Comparison of ENCODE assay signal across 10 cellular contexts in the genomic region with DNA sequence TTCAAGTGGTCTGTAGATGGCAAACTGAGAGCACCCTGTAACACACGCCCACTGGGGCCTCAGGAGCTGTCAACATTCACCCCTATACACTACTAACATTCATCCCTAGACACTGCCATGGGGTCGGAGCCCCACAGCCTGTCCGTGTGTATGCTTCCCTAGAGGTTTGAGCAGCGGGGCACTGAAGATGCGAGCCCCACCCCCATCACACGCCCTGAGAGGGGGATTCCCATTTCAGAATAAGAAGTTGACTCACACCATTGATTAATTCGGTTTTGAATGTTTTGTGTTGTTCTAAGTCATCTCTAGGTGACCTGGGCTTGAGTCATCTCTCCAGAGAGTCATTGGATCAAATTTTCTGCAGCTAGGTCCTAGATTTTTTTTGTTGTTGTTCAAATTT.
A peak's percentile ranks its signal among the peaks of the same experiment; 100 is the strongest.
DNase-seq lines count a peak whose midpoint lies in the region; ATAC-seq and TF ChIP-seq lines count a peak whose summit lies in the region.
"Had no signal": no experiment of that assay in that cellular context is flagged by ENCODE, and none has a peak within 500 bp of the region (broad histone marks: within the 10 kb centered on the region; RNA-seq: fewer than 3 reads in every experiment).

No MANE protein-coding gene starts in this region.

- peak overlapping the region; percentile 33 for H3K27ac Mint-ChIP-seq in activated T-cell treated with anti-CD3 and anti-CD28 coated beads, Interleukin-2, amount 50 U/mL, for 24 hours

- ATAC-seq in HG03342 (IDR thresholded peaks at IDR 0.05; ENCODE audit: unreplicated experiment) = peak; percentile 71
- ATAC-seq: K562 had no signal

- no peaks in the 10 kb centered on the region for H3K9me3 Mint-ChIP-seq in activated T-cell treated with anti-CD3 and anti-CD28 coated beads, Interleukin-2, amount 50 U/mL, for 24 hours

- peak overlapping the region; percentile 18 for H3K4me3 Mint-ChIP-seq in activated T-cell treated with anti-CD3 and anti-CD28 coated beads, Interleukin-2, amount 50 U/mL, for 24 hours

- H3K4me3 ChIP-seq in coronary artery = no peak overlapping the region
- H3K4me3 ChIP-seq: K562 had no signal

- H3K27me3 Mint-ChIP-seq in activated T-cell treated with anti-CD3 and anti-CD28 coated beads, Interleukin-2, amount 50 U/mL, for 24 hours = peaks cover 16% of the 10 kb centered on the region

- H3K27ac ChIP-seq in coronary artery = no peak overlapping the region
- H3K27ac ChIP-seq: VCaP had no signal

- peaks cover 28% of the 10 kb centered on the region for H3K4me1 Mint-ChIP-seq in activated T-cell treated with anti-CD3 and anti-CD28 coated beads, Interleukin-2, amount 50 U/mL, for 24 hours (ENCODE audit: low read depth)

- no peak for TF ChIP-seq CTCF in coronary artery (IDR thresholded peaks at IDR 0.05)

- peak; percentile 32 for DNase-seq in GM04504 (ENCODE audit: low read depth)
- peak; percentile 71 for DNase-seq in activated T-cell treated with anti-CD3 and anti-CD28 coated beads, Interleukin-2, amount 50 U/mL, for 24 hours
- DNase-seq in stimulated activated CD4-positive, alpha-beta T cell treated with anti-CD3 and anti-CD28 coated beads, Interleukin-12 subunit alpha, Interleukin-12 subunit beta, amount 100 ng/mL, for 24 hours (ENCODE audit: low read depth in 2 of 2) = peak; percentile 33 to 56
- DNase-seq in NAMALWA (ENCODE audit: low spot score) = no peak
- no peak for DNase-seq in HUDEP-2 (lab: John Stamatoyannopoulos, UW; ENCODE audit: unreplicated experiment in 76 of 76)
- DNase-seq in NK-92 (lab: John Stamatoyannopoulos, UW; ENCODE audit: unreplicated experiment) = no peak
- DNase-seq in coronary artery (ENCODE audit: low spot score) = no peak

- H3K36me3 Mint-ChIP-seq in activated T-cell treated with anti-CD3 and anti-CD28 coated beads, Interleukin-2, amount 50 U/mL, for 24 hours (ENCODE audit: low read depth) = no peaks in the 10 kb centered on the region

Comparison
In these comparisons a context has a peak if more than half of its experiments do, and no peak if none do; other contexts are left out.
1. DNase-seq: peak in GM04504 (single experiment), activated T-cell treated with anti-CD3 and anti-CD28 coated beads, Interleukin-2, amount 50 U/mL, for 24 hours (single experiment) and stimulated activated CD4-positive, alpha-beta T cell treated with anti-CD3 and anti-CD28 coated beads, Interleukin-12 subunit alpha, Interleukin-12 subunit beta, amount 100 ng/mL, for 24 hours (2 of 2); none in NAMALWA (single experiment), HUDEP-2 (0 of 76), NK-92 (single experiment) and coronary artery (single experiment).